In the genomic region with DNA sequence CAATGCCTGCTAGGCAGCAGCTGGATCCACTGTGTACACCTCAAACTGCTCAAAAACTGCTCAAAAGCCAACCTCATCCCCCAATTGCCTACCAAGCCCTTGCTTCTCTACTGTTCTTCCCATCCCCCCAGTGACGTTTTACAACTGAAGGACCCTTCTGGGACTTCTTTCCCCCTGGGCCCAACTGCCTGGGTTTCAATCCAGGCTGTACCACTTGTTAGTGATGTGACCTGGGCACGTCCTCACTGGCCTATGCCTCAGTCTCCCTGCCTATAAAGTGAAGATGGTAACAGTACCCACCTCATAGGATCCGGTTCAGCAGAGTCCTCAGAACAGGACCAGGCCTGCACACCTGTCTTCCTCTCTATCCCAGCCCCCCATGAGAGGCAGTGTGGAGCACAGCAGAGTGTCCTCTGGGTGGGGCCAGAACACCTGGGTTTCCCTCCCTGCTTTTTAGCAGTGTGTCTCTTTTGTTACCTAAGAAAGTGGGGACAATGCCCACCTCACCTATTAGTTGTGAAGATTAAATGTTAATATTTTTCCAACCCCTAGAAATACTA, we compare ENCODE assay signal across 29 cellular contexts.
A peak's percentile ranks its signal among the peaks of the same experiment; 100 is the strongest.
DNase-seq lines count a peak whose midpoint lies in the region; ATAC-seq and TF ChIP-seq lines count a peak whose summit lies in the region.
"Had no signal": no experiment of that assay in that cellular context is flagged by ENCODE, and none has a peak within 500 bp of the region (broad histone marks: within the 10 kb centered on the region; RNA-seq: fewer than 3 reads in every experiment).

No MANE protein-coding gene starts in this region.

- peaks cover 10 to 46% (median 27%) of the 10 kb centered on the region in 10 experiments; a peak in 19 of 20 replicates for H3K4me1 ChIP-seq in BLaER1 treated with 17β-estradiol and CSF1 and Interleukin-3, amounts not matched to agents 10 nM and 100 nM

- peak overlapping the region in 2 of 3 experiments; percentile 64 to 73 for H3K4me3 Mint-ChIP-seq in nephron
- H3K4me3 Mint-ChIP-seq: CD8-positive, alpha-beta T cell; endodermal cell; stimulated activated naive CD8-positive, alpha-beta T cell treated with anti-CD3 and anti-CD28 coated beads, Interleukin-15, amount 100 ng/mL, for 72 hours had no signal

- no peaks in the 10 kb centered on the region for H3K4me1 Mint-ChIP-seq in nephron
- H3K4me1 Mint-ChIP-seq: endodermal cell had no signal

- peak overlapping the region in 6 of 11 experiments; percentile 20 to 44 (median 32); a peak in 9 of 22 replicates for H3K4me2 ChIP-seq in BLaER1 treated with 17β-estradiol and CSF1 and Interleukin-3, amounts not matched to agents 10 nM and 100 nM

- H3K27me3 ChIP-seq in BLaER1 treated with 17β-estradiol and CSF1 and Interleukin-3, amounts not matched to agents 10 nM and 100 nM = peaks cover 0 to 22% (median 3%) of the 10 kb centered on the region in 11 experiments; a peak in 9 of 22 replicates
- H3K27me3 ChIP-seq: brain microvascular endothelial cell had no signal

- no peaks in the 10 kb centered on the region for H3K36me3 ChIP-seq in BLaER1 treated with 17β-estradiol and CSF1 and Interleukin-3, amounts not matched to agents 10 nM and 100 nM
- H3K36me3 ChIP-seq: brain microvascular endothelial cell, esophagus squamous epithelium, heart right ventricle, thoracic aorta had no signal

- no peaks in the 10 kb centered on the region for H4K20me1 ChIP-seq in BLaER1 treated with 17β-estradiol and CSF1 and Interleukin-3, amounts not matched to agents 10 nM and 100 nM

- no peaks in the 10 kb centered on the region for H3K27me3 Mint-ChIP-seq in nephron (ENCODE audit: low read depth)

- H3K4me3 ChIP-seq in BLaER1 treated with 17β-estradiol and CSF1 and Interleukin-3, amounts not matched to agents 10 nM and 100 nM = no peak overlapping the region
- H3K4me3 ChIP-seq: esophagus squamous epithelium, GM12878, heart right ventricle, lung, thoracic aorta had no signal

- H3K36me3 Mint-ChIP-seq in nephron (ENCODE audit: low read depth) = no peaks in the 10 kb centered on the region
- H3K36me3 Mint-ChIP-seq: activated naive CD4-positive, alpha-beta T cell treated with anti-CD3 and anti-CD28 coated beads, Interleukin-2, amount 50 U/mL, for 72 hours; CD8-positive, alpha-beta T cell had no signal

- H3K9ac ChIP-seq in BLaER1 treated with 17β-estradiol and CSF1 and Interleukin-3, amounts not matched to agents 10 nM and 100 nM = no peak overlapping the region

- no peaks in the 10 kb centered on the region for H3K9me3 Mint-ChIP-seq in nephron
- H3K9me3 Mint-ChIP-seq: activated naive CD4-positive, alpha-beta T cell treated with anti-CD3 and anti-CD28 coated beads, Interleukin-2, amount 50 U/mL, for 72 hours; CD8-positive, alpha-beta T cell; endodermal cell; stimulated activated naive CD8-positive, alpha-beta T cell treated with anti-CD3 and anti-CD28 coated beads, Interleukin-15, amount 100 ng/mL, for 72 hours had no signal

- no peak overlapping the region for H3K27ac Mint-ChIP-seq in nephron
- H3K27ac Mint-ChIP-seq: activated naive CD4-positive, alpha-beta T cell treated with anti-CD3 and anti-CD28 coated beads, Interleukin-2, amount 50 U/mL, for 72 hours; CD8-positive, alpha-beta T cell; endodermal cell; stimulated activated naive CD8-positive, alpha-beta T cell treated with anti-CD3 and anti-CD28 coated beads, Interleukin-15, amount 100 ng/mL, for 72 hours had no signal

- ATAC-seq in HG03520 (IDR thresholded peaks at IDR 0.05; ENCODE audit: unreplicated experiment) (no peak), HG02938 (IDR thresholded peaks at IDR 0.05; ENCODE audit: unreplicated experiment) (no peak)
- ATAC-seq: activated naive CD4-positive, alpha-beta T cell treated with anti-CD3 and anti-CD28 coated beads, Interleukin-2, amount 50 U/mL, for 72 hours; CD8-positive, alpha-beta T cell; GM12878; heart right ventricle; right cardiac atrium; stimulated activated naive CD8-positive, alpha-beta T cell treated with anti-CD3 and anti-CD28 coated beads, Interleukin-15, amount 100 ng/mL, for 72 hours had no signal

- no peak overlapping the region for H3K27ac ChIP-seq in BLaER1 treated with 17β-estradiol and CSF1 and Interleukin-3, amounts not matched to agents 10 nM and 100 nM
- H3K27ac ChIP-seq: brain microvascular endothelial cell, esophagus squamous epithelium, heart right ventricle, thoracic aorta had no signal

- DNase-seq in NCI-H1436 treated with DMSO at 0.1 percent for 48 hours (lab: John Stamatoyannopoulos, UW) (peak; percentile 37), RPMI8226 (peak; percentile 56), NCI-H146 treated with DMSO at 0.1 percent for 48 hours (lab: John Stamatoyannopoulos, UW; ENCODE audit: unreplicated experiment) (no peak)
- DNase-seq: activated CD4-positive, alpha-beta T cell treated with anti-CD3 and anti-CD28 coated beads for 4 hours; activated effector memory CD4-positive, alpha-beta T cell treated with Interleukin-2 at 50 U/mL for 16 hours; activated T-cell treated with anti-CD3 and anti-CD28 coated beads for 4 hours; amygdala; brain microvascular endothelial cell; CD8-positive, alpha-beta T cell; cerebellar nuclear complex; dermis blood vessel endothelial cell; EL; endodermal cell; esophagus squamous epithelium; foreskin melanocyte; heart right ventricle; NCI-H2107; NCI-H526; right cardiac atrium; stimulated activated naive CD8-positive, alpha-beta T cell treated with anti-CD3 and anti-CD28 coated beads, Interleukin-15, amount 100 ng/mL, for 72 hours; SW 1271 had no signal

- H3K9me3 ChIP-seq in BLaER1 treated with 17β-estradiol and CSF1 and Interleukin-3, amounts not matched to agents 10 nM and 100 nM (replicated peaks in 1 of 11) = no peaks in the 10 kb centered on the region
- H3K9me3 ChIP-seq: esophagus squamous epithelium, heart right ventricle, thoracic aorta had no signal

- no peak for TF ChIP-seq CTCF in nephron (IDR thresholded peaks at IDR 0.05; ENCODE audit: unreplicated experiment in 3 of 3)
